8 cellular contexts compared by ENCODE assay signal in genomic region chr19:40603719-40604646, GRCh38. TPM values are rescaled to one million over a fixed set of nuclear protein-coding genes. Genes with fewer than 3 reads are reported as not detected.
A peak's percentile ranks its signal among the peaks of the same experiment; 100 is the strongest.
DNase-seq lines count a peak whose midpoint lies in the region; ATAC-seq and TF ChIP-seq lines count a peak whose summit lies in the region.

No MANE protein-coding gene starts in this region.

- POLR2A ChIA-PET in BJ (lab: Charles Lee): interaction anchor here (0.6 to 1.3 kb wide), 3 partner anchors 178 to 304 kb away, joined by 3 to 4 read pairs (median 4); partner anchors contain the start of genes PLD3 and SERTAD1
- POLR2A ChIA-PET in activated CD4-positive, alpha-beta memory T cell treated with anti-CD3 and anti-CD28 coated beads, Interleukin-2, amount 10 ng/mL, durations not matched to agents 7 days and 5 days (lab: Charles Lee): interaction anchor here (1.0 to 3.8 kb wide), 12 partner anchors 11 to 183 kb away, joined by 3 to 53 read pairs (median 8); partner anchors contain the start of genes ACTMAP, BLVRB, SERTAD3 and SNRPA

- no peaks in the 10 kb centered on the region for H3K36me3 Mint-ChIP-seq in activated CD4-positive, alpha-beta memory T cell treated with anti-CD3 and anti-CD28 coated beads, Interleukin-2, amount 10 ng/mL, durations not matched to agents 7 days and 5 days (ENCODE audit: low read depth)

- TF ChIP-seq CTCF in BJ (IDR thresholded peaks at IDR 0.05; ENCODE audit: insufficient read depth, low read depth, low read length): no peak
- peak in 1 of 3 donors; percentile 29 for TF ChIP-seq CTCF in lower leg skin (IDR thresholded peaks at IDR 0.05)

- 2% methylated on average over 45 to 51 of the region's 51 CpGs for WGBS in lower leg skin, 2 donors

- H3K4me3 ChIP-seq in BJ (ENCODE audit: low read depth, low read length) (peak overlapping the region; percentile 44), lower leg skin (ENCODE audit: low read depth, poor library complexity, severe bottlenecking) (no peak overlapping the region)

- peak overlapping the region; percentile 96 for H3K27ac Mint-ChIP-seq in activated CD4-positive, alpha-beta memory T cell treated with anti-CD3 and anti-CD28 coated beads, Interleukin-2, amount 10 ng/mL, durations not matched to agents 7 days and 5 days

- CTCF ChIA-PET in BJ (lab: Yijun Ruan, JAX): interaction anchor here (0.6 to 10.4 kb wide), 22 partner anchors 8 to 322 kb away, joined by 3 to 171 read pairs (median 4); partner anchors contain the start of gene BLVRB
- CTCF ChIA-PET in activated CD4-positive, alpha-beta memory T cell treated with anti-CD3 and anti-CD28 coated beads, Interleukin-2, amount 10 ng/mL, durations not matched to agents 7 days and 5 days (lab: Charles Lee): interaction anchor here (0.6 to 4.9 kb wide), 20 partner anchors 9 to 464 kb away, joined by 3 to 65 read pairs (median 7); partner anchors contain the start of gene BLVRB

- peaks cover 78% of the 10 kb centered on the region for H3K4me1 Mint-ChIP-seq in activated CD4-positive, alpha-beta memory T cell treated with anti-CD3 and anti-CD28 coated beads, Interleukin-2, amount 10 ng/mL, durations not matched to agents 7 days and 5 days

- intact Hi-C loops in lower leg skin (cut with DNase I; ENCODE audit: low total_unique reads): no loop called here

- ATAC-seq in GM19372 (IDR thresholded peaks at IDR 0.05; ENCODE audit: low read depth, unreplicated experiment): peak; percentile 57
- peak; percentile 56 for ATAC-seq in HG03520 (IDR thresholded peaks at IDR 0.05; ENCODE audit: unreplicated experiment)

- DNase-seq in BJ (ENCODE audit: low read depth) (peak; percentile 85), NCI-H82 (lab: John Stamatoyannopoulos, UW) (peak; percentile 100), ecto neural progenitor cell (ENCODE audit: low spot score) (peak; percentile 98), lower leg skin (ENCODE audit: low spot score in 2 of 2) (peak; percentile 98 to 100)
- DNase-seq in activated CD4-positive, alpha-beta memory T cell treated with anti-CD3 and anti-CD28 coated beads, Interleukin-2, amount 10 ng/mL, durations not matched to agents 7 days and 5 days: peak; percentile 100
- peak; percentile 95 to 98 for DNase-seq in stimulated activated CD4-positive, alpha-beta T cell treated with anti-CD3 and anti-CD28 coated beads, Interleukin-4, amount 100 ng/mL, for 48 hours (ENCODE audit: low read depth in 2 of 2)

- H3K9me3 Mint-ChIP-seq in activated CD4-positive, alpha-beta memory T cell treated with anti-CD3 and anti-CD28 coated beads, Interleukin-2, amount 10 ng/mL, durations not matched to agents 7 days and 5 days: no peaks in the 10 kb centered on the region

- no peak for TF ChIP-seq POLR2A in lower leg skin (IDR thresholded peaks at IDR 0.05)

- peaks cover 27% of the 10 kb centered on the region for H3K27me3 Mint-ChIP-seq in activated CD4-positive, alpha-beta memory T cell treated with anti-CD3 and anti-CD28 coated beads, Interleukin-2, amount 10 ng/mL, durations not matched to agents 7 days and 5 days

- peak overlapping the region; percentile 86 for H3K4me3 Mint-ChIP-seq in activated CD4-positive, alpha-beta memory T cell treated with anti-CD3 and anti-CD28 coated beads, Interleukin-2, amount 10 ng/mL, durations not matched to agents 7 days and 5 days

- no peaks in the 10 kb centered on the region for H3K36me3 ChIP-seq in BJ (ENCODE audit: control insufficient read depth, insufficient read depth, low read length)

- 0 out of 2 replicates have a peak, but pooled peaks cover 2% of the 10 kb centered on the region for H3K27me3 ChIP-seq in BJ (ENCODE audit: control insufficient read depth, insufficient read depth, low read length)

RNA-seq across cellular contexts. Expression of gene LTBP4, which starts 2.8 kb away (rescaled TPM):
- polyA plus RNA-seq in BJ (2011; rRNA removed): 8.9 and 14.5 TPM in 2 replicates
- polyA minus RNA-seq in BJ (2011; rRNA and poly(A)+ RNA removed): 10.4 and 20.3 TPM in 2 replicates
- 100 to 1,000 TPM; 121 to 122 TPM for total RNA-seq in activated CD4-positive, alpha-beta memory T cell treated with anti-CD3 and anti-CD28 coated beads, Interleukin-2, amount 10 ng/mL, durations not matched to agents 7 days and 5 days
- total RNA-seq in lower leg skin: 100 to 1,000 TPM; 113 to 181 (median 144) TPM

RNA-seq across cellular contexts. Expression of gene SHKBP1, which starts 27.3 kb away (rescaled TPM):
- polyA plus RNA-seq in BJ (2011; rRNA removed): 35.5 and 59.0 TPM in 2 replicates
- polyA minus RNA-seq in BJ (2011; rRNA and poly(A)+ RNA removed): 46.6 and 74.8 TPM in 2 replicates
- 100 to 1,000 TPM; 139 to 150 TPM for total RNA-seq in activated CD4-positive, alpha-beta memory T cell treated with anti-CD3 and anti-CD28 coated beads, Interleukin-2, amount 10 ng/mL, durations not matched to agents 7 days and 5 days
- total RNA-seq in lower leg skin: 10 to 100 TPM; 39.6 to 53.4 (median 43.0) TPM
